In the genomic region with DNA sequence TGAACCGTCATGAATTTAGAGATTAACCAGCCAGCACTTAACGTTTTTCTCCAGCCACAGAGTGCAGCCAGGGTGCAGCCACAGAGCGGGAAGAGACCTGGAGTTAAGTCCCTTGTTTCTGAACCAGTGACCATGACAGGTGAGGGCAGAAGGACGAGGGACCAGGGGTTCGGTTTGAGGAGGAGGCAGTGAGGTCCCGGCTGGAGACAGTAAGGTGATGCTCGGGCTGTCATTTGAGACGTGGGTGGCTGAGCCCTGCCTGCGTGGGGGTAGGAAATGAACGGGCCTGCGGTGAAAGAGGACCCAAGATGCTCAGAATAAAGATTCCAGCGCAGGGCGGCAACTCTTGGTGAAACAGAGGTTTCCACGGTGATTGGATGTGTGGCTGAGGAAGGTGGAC, we compare ENCODE assay signal across 29 cellular contexts.
"Had no signal": no experiment of that assay in that cellular context is flagged by ENCODE, and none has a peak within 500 bp of the region (broad histone marks: within the 10 kb centered on the region; RNA-seq: fewer than 3 reads in every experiment).

No MANE protein-coding gene starts in this region.

- H3K27ac Mint-ChIP-seq: naive B cell; naive thymus-derived CD8-positive, alpha-beta T cell; natural killer cell treated with Interleukin-12 subunit alpha and Interleukin-12 subunit beta and Interleukin-15 and Interleukin-18, amount 100 ng/mL, for 72 hours; neural progenitor cell; stimulated activated memory B cell treated with anti-CD40 and anti-IgM and Interleukin-4, amounts not matched to agents 10 μg/mL and 1 μg/mL and 100 μg/mL, for 72 hours; stimulated activated naive CD8-positive, alpha-beta T cell treated with anti-CD3 and anti-CD28 coated beads, Interleukin-15, amount 100 ng/mL, for 72 hours; type B pancreatic cell had no signal

- H3K4me1 ChIP-seq: pancreas, psoas muscle, testis, tibial artery, upper lobe of right lung, uterus had no signal

- H3K9me3 Mint-ChIP-seq: naive B cell; naive thymus-derived CD8-positive, alpha-beta T cell; natural killer cell treated with Interleukin-12 subunit alpha and Interleukin-12 subunit beta and Interleukin-15 and Interleukin-18, amount 100 ng/mL, for 72 hours; neural progenitor cell; stimulated activated memory B cell treated with anti-CD40 and anti-IgM and Interleukin-4, amounts not matched to agents 10 μg/mL and 1 μg/mL and 100 μg/mL, for 72 hours; stimulated activated naive CD8-positive, alpha-beta T cell treated with anti-CD3 and anti-CD28 coated beads, Interleukin-15, amount 100 ng/mL, for 72 hours; type B pancreatic cell had no signal

- DNase-seq: naive B cell; naive thymus-derived CD8-positive, alpha-beta T cell; nucleus accumbens; pancreas; psoas muscle; right cardiac atrium; spleen; stimulated activated CD4-positive, alpha-beta T cell treated with anti-CD3 and anti-CD28 coated beads, Interleukin-12 subunit alpha, Interleukin-12 subunit beta, amount 100 ng/mL, for 4 hours; stimulated activated CD4-positive, alpha-beta T cell treated with anti-CD3 and anti-CD28 coated beads, Interleukin-1b, Interleukin-23, amount 100 ng/mL, for 48 hours; stimulated activated CD4-positive, alpha-beta T cell treated with anti-CD3 and anti-CD28 coated beads, Interleukin-4, amount 100 ng/mL, for 1 hour; stimulated activated CD4-positive, alpha-beta T cell treated with anti-CD3 and anti-CD28 coated beads, Interleukin-4, amount 100 ng/mL, for 4 hours; stimulated activated CD8-positive, alpha-beta memory T cell treated with anti-CD3 and anti-CD28 coated beads, Interleukin-4, amount 100 ng/mL, for 48 hours; stimulated activated naive CD4-positive, alpha-beta T cell; stimulated activated naive CD8-positive, alpha-beta T cell treated with anti-CD3 and anti-CD28 coated beads, Interleukin-15, amount 100 ng/mL, for 72 hours; stimulated activated naive CD8-positive, alpha-beta T cell treated with anti-CD3 and anti-CD28 coated beads, Interleukin-15, Interleukin-2, amounts not matched to agents 100 U/mL and 50 U/mL, for 24 hours; substantia nigra; testis; tibial artery; transverse colon; upper lobe of right lung; uterus had no signal

- H3K4me2 ChIP-seq: smooth muscle cell had no signal

- H3K36me3 Mint-ChIP-seq: naive B cell; naive thymus-derived CD8-positive, alpha-beta T cell; natural killer cell treated with Interleukin-12 subunit alpha and Interleukin-12 subunit beta and Interleukin-15 and Interleukin-18, amount 100 ng/mL, for 72 hours; neural progenitor cell; stimulated activated memory B cell treated with anti-CD40 and anti-IgM and Interleukin-4, amounts not matched to agents 10 μg/mL and 1 μg/mL and 100 μg/mL, for 72 hours; type B pancreatic cell had no signal

- H3K4me3 ChIP-seq: neural progenitor cell, pancreas, psoas muscle, skin epidermis, smooth muscle cell, spleen, suprapubic skin, testis, tibial artery, transverse colon, upper lobe of right lung, uterus had no signal

- H3K9ac ChIP-seq: neural progenitor cell had no signal

- H3K27ac ChIP-seq: neural progenitor cell, neutrophil, pancreas, psoas muscle, skin epidermis, spleen, suprapubic skin, testis, tibial artery, transverse colon, upper lobe of right lung, uterus had no signal

- H3K9me3 ChIP-seq: neutrophil, pancreas, psoas muscle, spleen, suprapubic skin, testis, tibial artery, transverse colon, upper lobe of right lung, uterus had no signal

- H3K4me1 Mint-ChIP-seq: neural progenitor cell; stimulated activated memory B cell treated with anti-CD40 and anti-IgM and Interleukin-4, amounts not matched to agents 10 μg/mL and 1 μg/mL and 100 μg/mL, for 72 hours; stimulated activated naive CD8-positive, alpha-beta T cell treated with anti-CD3 and anti-CD28 coated beads, Interleukin-15, amount 100 ng/mL, for 72 hours had no signal

- FAIRE-seq: pancreas had no signal

- H3K27me3 Mint-ChIP-seq: naive B cell; naive thymus-derived CD8-positive, alpha-beta T cell; natural killer cell treated with Interleukin-12 subunit alpha and Interleukin-12 subunit beta and Interleukin-15 and Interleukin-18, amount 100 ng/mL, for 72 hours; stimulated activated memory B cell treated with anti-CD40 and anti-IgM and Interleukin-4, amounts not matched to agents 10 μg/mL and 1 μg/mL and 100 μg/mL, for 72 hours; stimulated activated naive CD8-positive, alpha-beta T cell treated with anti-CD3 and anti-CD28 coated beads, Interleukin-15, amount 100 ng/mL, for 72 hours; type B pancreatic cell had no signal

- ATAC-seq: naive thymus-derived CD8-positive, alpha-beta T cell; natural killer cell treated with Interleukin-12 subunit alpha and Interleukin-12 subunit beta and Interleukin-15 and Interleukin-18, amount 100 ng/mL, for 72 hours; pancreas; psoas muscle; right cardiac atrium; stimulated activated memory B cell treated with anti-CD40 and anti-IgM and Interleukin-4, amounts not matched to agents 10 μg/mL and 1 μg/mL and 100 μg/mL, for 72 hours; stimulated activated naive CD8-positive, alpha-beta T cell treated with anti-CD3 and anti-CD28 coated beads, Interleukin-15, amount 100 ng/mL, for 72 hours; stimulated activated naive CD8-positive, alpha-beta T cell treated with anti-CD3 and anti-CD28 coated beads, Interleukin-15, Interleukin-2, amounts not matched to agents 100 U/mL and 50 U/mL, for 24 hours; upper lobe of right lung had no signal

- H2AFZ ChIP-seq: neural progenitor cell had no signal

- H3K4me3 Mint-ChIP-seq: naive B cell; naive thymus-derived CD8-positive, alpha-beta T cell; natural killer cell treated with Interleukin-12 subunit alpha and Interleukin-12 subunit beta and Interleukin-15 and Interleukin-18, amount 100 ng/mL, for 72 hours; neural progenitor cell; stimulated activated memory B cell treated with anti-CD40 and anti-IgM and Interleukin-4, amounts not matched to agents 10 μg/mL and 1 μg/mL and 100 μg/mL, for 72 hours; stimulated activated naive CD8-positive, alpha-beta T cell treated with anti-CD3 and anti-CD28 coated beads, Interleukin-15, amount 100 ng/mL, for 72 hours; type B pancreatic cell had no signal

- H3K36me3 ChIP-seq: neural progenitor cell, neutrophil, pancreas, spleen, suprapubic skin, tibial artery, transverse colon, upper lobe of right lung, uterus had no signal

- H3K27me3 ChIP-seq: neural progenitor cell, neutrophil, pancreas, spleen, suprapubic skin, testis, tibial artery, transverse colon, upper lobe of right lung, uterus had no signal
